ENCODE assay signal across 25 cellular contexts in the genomic region with DNA sequence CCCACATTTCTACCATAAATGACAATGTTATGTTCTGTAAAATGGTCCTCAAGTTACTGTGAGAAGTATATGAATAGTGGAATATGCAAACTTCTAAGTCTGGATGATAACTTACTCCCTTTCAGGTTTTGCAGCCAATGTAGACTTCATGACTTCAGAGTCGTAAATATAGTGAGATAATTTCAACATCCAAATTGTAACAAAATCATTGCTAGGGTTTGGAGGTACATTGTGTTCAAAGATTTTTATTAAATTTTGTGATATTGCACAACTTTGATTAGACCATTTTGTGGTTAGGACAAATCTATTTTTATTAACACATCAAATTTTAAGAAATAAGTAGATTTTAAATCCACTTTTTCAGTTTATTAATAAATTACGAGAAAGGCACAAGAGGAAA.
"Had no signal": no experiment of that assay in that cellular context is flagged by ENCODE, and none has a peak within 500 bp of the region (broad histone marks: within the 10 kb centered on the region; RNA-seq: fewer than 3 reads in every experiment).

No MANE protein-coding gene starts in this region.

- H3K36me3 ChIP-seq: gastroesophageal sphincter, heart left ventricle, left lung, neural progenitor cell, prostate gland, spleen, thoracic aorta, tibial nerve, upper lobe of left lung had no signal

- H3K27ac ChIP-seq: dorsolateral prefrontal cortex, epithelial cell of prostate, gastroesophageal sphincter, heart left ventricle, hepatocyte, left lung, neural progenitor cell, prostate gland, skin epidermis, spleen, thoracic aorta, upper lobe of left lung had no signal

- H3K4me3 ChIP-seq: dorsolateral prefrontal cortex, gastroesophageal sphincter, heart left ventricle, hepatocyte, left lung, neural progenitor cell, prostate gland, skin epidermis, spleen, thoracic aorta, tibial nerve, upper lobe of left lung had no signal

- H3K4me1 ChIP-seq: heart left ventricle, left lung, neural progenitor cell, prostate gland, upper lobe of left lung had no signal

- DNase-seq: cerebellar nuclear complex; dorsolateral prefrontal cortex; effector CD4-positive, alpha-beta T cell; foreskin fibroblast; heart left ventricle; left cardiac atrium; left lung; mesenchymal stem cell; midbrain; naive thymus-derived CD4-positive, alpha-beta T cell; right cardiac atrium; spleen; stimulated activated CD4-positive, alpha-beta T cell treated with anti-CD3 and anti-CD28 coated beads, Interleukin-2, amount 100 ng/mL, for 48 hours; stimulated activated naive CD8-positive, alpha-beta T cell treated with anti-CD3 and anti-CD28 coated beads, Interleukin-15, Interleukin-2, amounts not matched to agents 100 U/mL and 50 U/mL, for 24 hours; substantia nigra; upper lobe of left lung had no signal

- H3K9ac ChIP-seq: neural progenitor cell had no signal

- H3K9me3 ChIP-seq: gastroesophageal sphincter, heart left ventricle, left lung, prostate gland, spleen, thoracic aorta, tibial nerve, upper lobe of left lung had no signal

- H3K27me3 ChIP-seq: dorsolateral prefrontal cortex, gastroesophageal sphincter, heart left ventricle, hepatocyte, left lung, neural progenitor cell, spleen, tibial nerve, upper lobe of left lung had no signal

- FAIRE-seq: urothelium cell line had no signal
